ENCODE assay signal across 12 cellular contexts in genomic region chrX:9682456-9682855, GRCh38.
DNase-seq lines count a peak whose midpoint lies in the region; ATAC-seq, FAIRE-seq and TF ChIP-seq lines count a peak whose summit lies in the region.
"Had no signal": no experiment of that assay in that cellular context is flagged by ENCODE, and none has a peak within 500 bp of the region (broad histone marks: within the 10 kb centered on the region; RNA-seq: fewer than 3 reads in every experiment).

No MANE protein-coding gene starts in this region.

- H3K23ac ChIP-seq in H1 (ENCODE audit: insufficient read length), result no peak overlapping the region

- no peaks in the 10 kb centered on the region for H3K79me1 ChIP-seq in H1 (ENCODE audit: low read depth, low read length)

- no peak overlapping the region for H2AK5ac ChIP-seq in H1 (ENCODE audit: low read depth, low read length)

- H3K4me2 ChIP-seq in A549 (no peak overlapping the region), H1 (ENCODE audit: insufficient read depth in 1 of 2, low read depth in 2 of 2, low read length in 2 of 2) (no peak overlapping the region)

- no peak overlapping the region for H4K5ac ChIP-seq in H1 (ENCODE audit: insufficient read length, low read depth, low read length)

- H3K4me1 ChIP-seq in A549, result no peaks in the 10 kb centered on the region
- peaks cover 0 to 3% (median under 1%) of the 10 kb centered on the region in 4 experiments; a peak in 1 of 7 replicates for H3K4me1 ChIP-seq in H1 (replicated peaks in 1 of 4; ENCODE audit: control insufficient read depth in 3 of 4, insufficient read depth in 4 of 4, low read length in 3 of 4)
- H3K4me1 ChIP-seq: thyroid gland had no signal

- no peak for TF ChIP-seq EP300 in A549 (IDR thresholded peaks at IDR 0.05)
- TF ChIP-seq EP300 in H1 (IDR thresholded peaks at IDR 0.05; ENCODE audit: borderline replicate concordance in 1 of 2, low read depth in 2 of 2, low read length in 2 of 2), result no peak

- no peak overlapping the region for H3K56ac ChIP-seq in H1 (replicated peaks; ENCODE audit: insufficient read length, low read depth, low read length)

- no peaks in the 10 kb centered on the region for H3K79me2 ChIP-seq in H1 (ENCODE audit: control insufficient read depth in 1 of 2, insufficient read depth in 2 of 2, low read length in 2 of 2)

- H4K20me1 ChIP-seq in H1 (replicated peaks in 1 of 2; ENCODE audit: control insufficient read depth in 1 of 2, insufficient read depth in 2 of 2, low read length in 2 of 2), result no peaks in the 10 kb centered on the region

- H3K27ac ChIP-seq in A549 (no peak overlapping the region), H1 (ENCODE audit: low read depth, low read length) (no peak overlapping the region)
- H3K27ac ChIP-seq: thyroid gland had no signal

- peaks cover 27% of the 10 kb centered on the region for H3K4me1 Mint-ChIP-seq in HFFc6 (ENCODE audit: low read depth)

- no peak overlapping the region for H3K14ac ChIP-seq in H1 (ENCODE audit: insufficient read length)

- no peak for TF ChIP-seq CTCF in A549 (IDR thresholded peaks at IDR 0.05)
- TF ChIP-seq CTCF in HFFc6 (IDR thresholded peaks at IDR 0.05), result peak; percentile 48
- peak in 2 of 3 experiments; percentile 24 to 30; a peak in 2 of 4 replicates for TF ChIP-seq CTCF in H1 (IDR thresholded peaks at IDR 0.05; ENCODE audit: control extremely low read depth in 1 of 3, insufficient read depth in 1 of 3, low read depth in 1 of 3, low read length in 3 of 3)
- no peak for TF ChIP-seq CTCF in omental fat pad (IDR thresholded peaks at IDR 0.05)

- H2BK120ac ChIP-seq in H1 (replicated peaks; ENCODE audit: low read depth, low read length), result no peak overlapping the region

- no peaks in the 10 kb centered on the region for H3K9me3 Mint-ChIP-seq in HFFc6
- H3K9me3 Mint-ChIP-seq: dendritic cell treated with granulocyte-macrophage colony-stimulating factor and Interleukin-4, amounts not matched to agents 40 ng/mL and 50 ng/mL, for 4 days had no signal

- no peak overlapping the region for H3K18ac ChIP-seq in H1 (ENCODE audit: extremely low read depth, low read length)

- no peak overlapping the region for H3K27ac Mint-ChIP-seq in HFFc6
- H3K27ac Mint-ChIP-seq: dendritic cell treated with granulocyte-macrophage colony-stimulating factor and Interleukin-4, amounts not matched to agents 40 ng/mL and 50 ng/mL, for 4 days had no signal

- no peak overlapping the region for H3K9ac ChIP-seq in H1 (replicated peaks in 1 of 4; ENCODE audit: extremely low read depth in 1 of 4, low read depth in 3 of 4, low read length in 3 of 4)

- no peak for FAIRE-seq in A549 (lab: Jason Lieb, UNC)
- no peak for FAIRE-seq in H1 (lab: Jason Lieb, UNC)

- H3K36me3 Mint-ChIP-seq in HFFc6 (ENCODE audit: low read depth), result peaks cover 16% of the 10 kb centered on the region

- WGBS in A549 (ENCODE audit: missing lambda C conversion rate), result 69% methylated on average over 10 of the region's 10 CpGs
- WGBS in H1 (ENCODE audit: extremely low coverage in 1 of 2, insufficient coverage in 1 of 2, insufficient read length in 1 of 2, insufficient replicate concordance in 2 of 2, low coverage in 1 of 2, low lambda C conversion rate in 2 of 2, missing lambda C conversion rate in 1 of 2), 2 experiments, result 41% methylated on average over 9 of the region's 10 CpGs; no CpG with 5 or more reads in 1 of the 2 experiments

- no peaks in the 10 kb centered on the region for H3K27me3 ChIP-seq in H1 (replicated peaks in 1 of 4; ENCODE audit: control insufficient read depth in 3 of 4, extremely low read depth in 1 of 4, insufficient read depth in 3 of 4, low read length in 3 of 4)
- H3K27me3 ChIP-seq: thyroid gland had no signal

- TF ChIP-seq POLR2A in A549 (IDR thresholded peaks at IDR 0.05; ENCODE audit: low read length) (no peak), H1 (IDR thresholded peaks at IDR 0.05; ENCODE audit: control extremely low read depth in 1 of 2, low read depth in 2 of 2, low read length in 2 of 2) (no peak)

- H4K91ac ChIP-seq in H1 (replicated peaks; ENCODE audit: insufficient read length, low read length), result no peak overlapping the region

- no peaks in the 10 kb centered on the region for H3K23me2 ChIP-seq in H1 (ENCODE audit: low read depth, low read length)

- DNase-seq in A549 (ENCODE audit: low read depth in 1 of 2, low spot score in 1 of 2), result no peak
- DNase-seq in HFFc6, result peak; percentile 4
- DNase-seq in H1 (ENCODE audit: low read depth in 1 of 2, low spot score in 2 of 2), result peak in 1 of 2 experiments; percentile 43
- peak; percentile 77 for DNase-seq in mesenteric fat pad (ENCODE audit: low spot score)
- no peak for DNase-seq in omental fat pad (ENCODE audit: low spot score)
- DNase-seq in dedifferentiated amniotic fluid mesenchymal stem cell (ENCODE audit: extremely low spot score), result no peak
- DNase-seq in NCI-H524 treated with DMSO at 0.1 percent for 48 hours (lab: John Stamatoyannopoulos, UW), result no peak
- DNase-seq: NCI-H1694, thyroid gland had no signal

- no peak overlapping the region for H2BK20ac ChIP-seq in H1 (ENCODE audit: low read length)

- H3K4me3 Mint-ChIP-seq in HFFc6, result no peak overlapping the region
- H3K4me3 Mint-ChIP-seq: dendritic cell treated with granulocyte-macrophage colony-stimulating factor and Interleukin-4, amounts not matched to agents 40 ng/mL and 50 ng/mL, for 4 days had no signal

- H3K9me3 ChIP-seq in A549, result no peaks in the 10 kb centered on the region
- no peaks in the 10 kb centered on the region for H3K9me3 ChIP-seq in H1 (ENCODE audit: insufficient read depth in 2 of 2, low read depth in 1 of 2, low read length in 1 of 2)
- H3K9me3 ChIP-seq: thyroid gland had no signal

- POLR2A ChIA-PET in A549 (lab: Yijun Ruan, JAX) (no interaction called here), H1 (lab: Charles Lee; ENCODE audit: partially characterized antibody) (no interaction called here)

- H2BK5ac ChIP-seq in H1 (ENCODE audit: low read depth, low read length), result no peak overlapping the region

- H4K8ac ChIP-seq in H1 (ENCODE audit: extremely low read depth, insufficient read depth, low read length), result no peak overlapping the region

- no peaks in the 10 kb centered on the region for H3K36me3 ChIP-seq in H1 (ENCODE audit: control insufficient read depth in 2 of 4, insufficient read depth in 4 of 4, low read length in 3 of 4)
- H3K36me3 ChIP-seq: thyroid gland had no signal

- no peak overlapping the region for H2BK15ac ChIP-seq in H1 (ENCODE audit: low read length)

- H2BK12ac ChIP-seq in H1 (ENCODE audit: low read depth, low read length), result no peak overlapping the region

- ATAC-seq in A549, result no peak
- no peak for ATAC-seq in omental fat pad (ENCODE audit: low FRiP score)
- no peak for ATAC-seq in HG03108 (IDR thresholded peaks at IDR 0.05; ENCODE audit: unreplicated experiment)
- ATAC-seq: Panc1 had no signal

- H3K4ac ChIP-seq in H1 (replicated peaks; ENCODE audit: insufficient read length, low read depth, low read length), result no peak overlapping the region

- TF ChIP-seq RAD21 in A549 (conservative IDR thresholded peaks at IDR 0.05 in 1 of 2, IDR thresholded peaks at IDR 0.05 in 1 of 2), result peak; percentile 18 to 23; a peak in 3 of 5 replicates
- peak; percentile 62 to 69 for TF ChIP-seq RAD21 in H1 (IDR thresholded peaks at IDR 0.05 in 1 of 2, conservative IDR thresholded peaks at IDR 0.05 in 1 of 2; ENCODE audit: low read depth in 2 of 2, low read length in 2 of 2)

- CTCF ChIA-PET in A549 (lab: Yijun Ruan, JAX), result no interaction called here
- CTCF ChIA-PET in H1 (lab: Charles Lee; ENCODE audit: partially characterized antibody), result no interaction called here

- no peaks in the 10 kb centered on the region for H3K27me3 Mint-ChIP-seq in HFFc6 (ENCODE audit: insufficient read depth)
- H3K27me3 Mint-ChIP-seq: dendritic cell treated with granulocyte-macrophage colony-stimulating factor and Interleukin-4, amounts not matched to agents 40 ng/mL and 50 ng/mL, for 4 days had no signal

- H3K4me3 ChIP-seq in A549, result no peak overlapping the region
- no peak overlapping the region for H3K4me3 ChIP-seq in H1 (ENCODE audit: extremely low read depth in 1 of 4, insufficient read depth in 2 of 4, low read depth in 3 of 4, low read length in 4 of 4)
- H3K4me3 ChIP-seq: thyroid gland had no signal

- H2AFZ ChIP-seq in H1 (ENCODE audit: low read length), result no peak overlapping the region

TF ChIP-seq in A549, 52 proteins besides CTCF, POLR2A, EP300 and RAD21:
- TF ChIP-seq SMC3 (IDR thresholded peaks at IDR 0.05) (0 out of 3 replicates have a peak, but pooled peaks have one; percentile 14), CHD4 (IDR thresholded peaks at IDR 0.05; ENCODE audit: borderline replicate concordance) (no peak)

TF ChIP-seq in H1, 55 proteins besides CTCF, POLR2A, EP300 and RAD21 (continues in another document):
- TF ChIP-seq SP4 (IDR thresholded peaks at IDR 0.05; ENCODE audit: low read length) (no peak), POLR2AphosphoS5 (IDR thresholded peaks at IDR 0.05; ENCODE audit: low read depth, low read length) (no peak), PHF8 (conservative IDR thresholded peaks at IDR 0.05; ENCODE audit: low read depth, low read length) (no peak), TCF12 (IDR thresholded peaks at IDR 0.05; ENCODE audit: low read depth, low read length) (no peak), CEBPB (IDR thresholded peaks at IDR 0.05; ENCODE audit: low read depth, low read length) (no peak), EGR1 (IDR thresholded peaks at IDR 0.05; ENCODE audit: borderline replicate concordance, low read depth, low read length) (no peak), CTBP2 (IDR thresholded peaks at IDR 0.05; ENCODE audit: borderline replicate concordance, insufficient read depth, insufficient read length, low read length) (no peak), CBX5 (IDR thresholded peaks at IDR 0.05; ENCODE audit: low read depth, low read length) (no peak), EZH2 (IDR thresholded peaks at IDR 0.05; ENCODE audit: low read depth, low read length, severe bottlenecking) (no peak), HDAC2 (IDR thresholded peaks at IDR 0.05; ENCODE audit: borderline replicate concordance in 1 of 2, low read depth in 2 of 2, low read length in 2 of 2) (no peak), KDM4A (IDR thresholded peaks at IDR 0.05; ENCODE audit: low read depth, low read length, severe bottlenecking) (no peak), GTF2F1 (IDR thresholded peaks at IDR 0.05; ENCODE audit: borderline replicate concordance, low read depth, low read length) (no peak), MAX (IDR thresholded peaks at IDR 0.05) (no peak), SIN3A (conservative IDR thresholded peaks at IDR 0.05 in 1 of 2, IDR thresholded peaks at IDR 0.05 in 1 of 2; ENCODE audit: low read depth in 1 of 2, low read length in 2 of 2) (no peak)

Comparison
In these comparisons a context has a peak if more than half of its experiments do, and no peak if none do; other contexts are left out.
1. DNase-seq: peak in HFFc6 (single experiment) and mesenteric fat pad (single experiment); none in A549 (0 of 2), omental fat pad (single experiment), dedifferentiated amniotic fluid mesenchymal stem cell (single experiment) and NCI-H524 treated with DMSO at 0.1 percent for 48 hours (single experiment).
2. CTCF ChIP-seq: peak in HFFc6 (single experiment) and H1 (2 of 3); none in A549 (single experiment) and omental fat pad (0 of 3).
3. Of the 18 proteins assayed by ChIP-seq in both H1 and A549: peak only in H1: CTCF; only in A549: none; in both: RAD21; in neither: 16.